ENCODE assay signal across 10 cellular contexts in genomic region chr3:195630086-195630917, GRCh38. TPM values are rescaled to one million over a fixed set of nuclear protein-coding genes. Genes with fewer than 3 reads are reported as not detected.
DNase-seq lines count a peak whose midpoint lies in the region; ATAC-seq and TF ChIP-seq lines count a peak whose summit lies in the region.
"Not testable (repeated sequence)": the region's sequence is repeated elsewhere in the genome, so short reads cannot be mapped to it uniquely, and the experiment has no call there.
"Had no signal": no experiment of that assay in that cellular context is flagged by ENCODE, and none has a peak within 500 bp of the region (broad histone marks: within the 10 kb centered on the region; RNA-seq: fewer than 3 reads in every experiment).

No MANE protein-coding gene starts in this region.

- not testable (repeated sequence) for H3K4me1 ChIP-seq in OCI-LY7 (ENCODE audit: insufficient read depth, low read length, poor library complexity, severe bottlenecking); right atrium auricular region

- H3K4me3 ChIP-seq in OCI-LY7 (ENCODE audit: low read depth, low read length, poor library complexity, severe bottlenecking); right atrium auricular region: not testable (repeated sequence)

- H4K20me1 ChIP-seq in OCI-LY7 (ENCODE audit: insufficient read depth, low read length): not testable (repeated sequence)

- ATAC-seq in GM18498 (IDR thresholded peaks at IDR 0.05; ENCODE audit: unreplicated experiment) (peak; percentile 37), GM19351 (IDR thresholded peaks at IDR 0.05; ENCODE audit: unreplicated experiment) (peak; percentile 31), HG02678 (IDR thresholded peaks at IDR 0.05; ENCODE audit: unreplicated experiment) (peak; percentile 39), HG03108 (IDR thresholded peaks at IDR 0.05; ENCODE audit: unreplicated experiment) (peak; percentile 50)
- peak; percentile 25 for ATAC-seq in activated T-helper 17 cell treated with anti-CD3 and anti-CD28 coated beads, Interleukin-2, amount 50 U/mL, for 72 hours (replicated peaks)

- H3K27ac ChIP-seq in OCI-LY7 (ENCODE audit: low read depth, low read length, poor library complexity, severe bottlenecking); right atrium auricular region: not testable (repeated sequence)

- DNase-seq in OCI-LY7 (ENCODE audit: low spot score): not testable (repeated sequence)
- peak; percentile 50 for DNase-seq in right atrium auricular region (ENCODE audit: low spot score)
- DNase-seq in stimulated activated CD8-positive, alpha-beta memory T cell treated with anti-CD3 and anti-CD28 coated beads, Interleukin-4, amount 100 ng/mL, for 48 hours: peak; percentile 21

- H3K27ac Mint-ChIP-seq in activated T-helper 17 cell treated with anti-CD3 and anti-CD28 coated beads, Interleukin-2, amount 50 U/mL, for 72 hours: peak overlapping the region; percentile 50

- H3K4me2 ChIP-seq in OCI-LY7 (ENCODE audit: low read length): 0 out of 2 replicates have a peak overlapping the region, but pooled peaks have one; percentile 5

- not testable (repeated sequence) for H2AFZ ChIP-seq in OCI-LY7 (ENCODE audit: low read length)

- POLR2A ChIA-PET in OCI-LY7 (lab: Charles Lee): not testable (repeated sequence)

- H3K9me2 ChIP-seq in OCI-LY7 (ENCODE audit: insufficient read depth, low read length): not testable (repeated sequence)

- peaks cover 15% of the 10 kb centered on the region for H3K4me1 Mint-ChIP-seq in activated T-helper 17 cell treated with anti-CD3 and anti-CD28 coated beads, Interleukin-2, amount 50 U/mL, for 72 hours

- H3K9me3 Mint-ChIP-seq in activated T-helper 17 cell treated with anti-CD3 and anti-CD28 coated beads, Interleukin-2, amount 50 U/mL, for 72 hours: not testable (repeated sequence)

- not testable (repeated sequence) for H3K27me3 Mint-ChIP-seq in activated T-helper 17 cell treated with anti-CD3 and anti-CD28 coated beads, Interleukin-2, amount 50 U/mL, for 72 hours

- CTCF ChIA-PET in OCI-LY7 (lab: Charles Lee; ENCODE audit: unreplicated experiment): not testable (repeated sequence)

- H3K27me3 ChIP-seq in right atrium auricular region: not testable (repeated sequence)

- H3K9me3 ChIP-seq in OCI-LY7 (ENCODE audit: low read length); right atrium auricular region: not testable (repeated sequence)

- intact Hi-C loops in OCI-LY7 (cut with micrococcal nuclease; ENCODE audit: unreplicated experiment): not testable (repeated sequence)

- TF ChIP-seq CTCF in OCI-LY7 (conservative IDR thresholded peaks at IDR 0.05; ENCODE audit: low read length); right atrium auricular region (IDR thresholded peaks at IDR 0.05): not testable (repeated sequence)

- not testable (repeated sequence) for H3K79me2 ChIP-seq in OCI-LY7 (ENCODE audit: insufficient read depth, low read depth, low read length)

- H3K4me3 Mint-ChIP-seq in activated T-helper 17 cell treated with anti-CD3 and anti-CD28 coated beads, Interleukin-2, amount 50 U/mL, for 72 hours: peak overlapping the region; percentile 32

- not testable (repeated sequence) for H3K36me3 ChIP-seq in OCI-LY7 (ENCODE audit: insufficient read depth, low read length); right atrium auricular region

- BruUV-seq in OCI-LY7 (replicated peaks; lab: Mats Ljungman, UMichigan): not testable (repeated sequence)

- H3K36me3 Mint-ChIP-seq in activated T-helper 17 cell treated with anti-CD3 and anti-CD28 coated beads, Interleukin-2, amount 50 U/mL, for 72 hours (ENCODE audit: low read depth): peaks cover 11% of the 10 kb centered on the region

RNA-seq across cellular contexts. Expression of gene APOD, which starts 46.6 kb away (rescaled TPM):
- total RNA-seq in OCI-LY7 (2014; rRNA removed; shearing (Covaris generic)): not detected in 2 replicates
- total RNA-seq in OCI-LY7 (2022) (not detected in 2 replicates), right atrium auricular region (10 to 100 TPM; 79.6 to 93.2 TPM)
- total RNA-seq in activated T-helper 17 cell treated with anti-CD3 and anti-CD28 coated beads, Interleukin-2, amount 50 U/mL, for 72 hours: 1 to 10 TPM in 1 of 2 donors, not detected in 1; 4.2 TPM
- total RNA-seq: M059J, T-helper 17 cell had no signal

Comparison
In these comparisons a context has a peak if more than half of its experiments do, and no peak if none do; other contexts are left out.
1. RNA of gene APOD, which starts 46.6 kb away (total RNA-seq): 79.6 to 93.2 TPM in right atrium auricular region; 4.2 TPM in activated T-helper 17 cell treated with anti-CD3 and anti-CD28 coated beads, Interleukin-2, amount 50 U/mL, for 72 hours and not detected in OCI-LY7; every median in the first group is over 10 times any median in the second.
2. Peak in every context shown above with its lines, with median percentiles within 50 percentile points of each other: ATAC-seq.